Comparison of ENCODE assay signal across 9 cellular contexts in the genomic region with DNA sequence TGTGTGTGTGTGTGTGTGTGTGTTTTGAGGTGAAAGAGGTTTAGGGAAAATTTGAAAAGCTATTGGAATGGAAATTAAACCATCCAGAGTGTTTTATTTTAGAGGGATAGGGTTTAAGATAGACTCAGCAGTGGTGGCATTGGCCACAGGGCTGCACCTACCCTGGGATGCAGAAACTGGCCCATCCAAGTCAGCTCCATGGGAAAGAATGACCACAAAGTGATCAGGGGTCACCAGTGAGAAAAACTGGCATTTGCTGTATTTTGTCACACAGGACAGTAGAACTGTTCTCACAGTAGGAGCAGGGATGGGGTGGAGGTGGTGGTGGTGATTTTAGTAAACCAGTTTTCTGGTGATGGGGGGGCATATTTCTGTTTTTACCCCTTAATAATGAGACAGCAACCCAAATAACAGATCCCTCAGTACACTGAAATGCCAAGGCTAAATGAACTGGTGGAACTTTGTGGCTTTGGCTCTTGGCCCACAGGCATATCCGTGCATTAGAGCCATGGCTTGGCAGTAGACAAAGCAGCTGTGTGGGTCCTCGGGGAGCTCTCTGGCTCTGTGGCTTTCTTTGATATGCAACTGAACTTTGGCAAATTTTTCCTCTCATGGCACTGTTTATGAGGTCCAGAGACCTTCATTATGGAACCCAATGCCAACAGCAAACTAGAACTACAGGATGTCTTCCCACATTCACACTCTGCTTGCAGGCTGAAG.
DNase-seq lines count a peak whose midpoint lies in the region; ATAC-seq, FAIRE-seq and TF ChIP-seq lines count a peak whose summit lies in the region.
"Had no signal": no experiment of that assay in that cellular context is flagged by ENCODE, and none has a peak within 500 bp of the region (broad histone marks: within the 10 kb centered on the region; RNA-seq: fewer than 3 reads in every experiment).

No MANE protein-coding gene starts in this region.

- H3K36me3 ChIP-seq in SJCRH30 (no peaks in the 10 kb centered on the region), kidney (ENCODE audit: control insufficient read depth in 1 of 2, insufficient read depth in 2 of 2, low read length in 2 of 2) (no peaks in the 10 kb centered on the region)

- in situ Hi-C loops in GM13977 (cut with MboI; ENCODE audit: low pct_unique_long_range_greater_than_20kb, low sequenced_read_pairs, unreplicated experiment): no loop called here

- H3K27me3 ChIP-seq in SJCRH30: no peaks in the 10 kb centered on the region

- H3K4me3 ChIP-seq in SJCRH30: no peak overlapping the region
- H3K4me3 ChIP-seq in fibroblast of pulmonary artery (replicated peaks; ENCODE audit: low read depth, low read length): no peak overlapping the region
- no peak overlapping the region for H3K4me3 ChIP-seq in kidney (ENCODE audit: low read length in 2 of 2)

- H3K9ac ChIP-seq in kidney (ENCODE audit: low read length in 2 of 2): no peak overlapping the region

- intact Hi-C loops in kidney (cut with DNase I): no loop called here

- no peak for FAIRE-seq in kidney (lab: Jason Lieb, UNC)

- H3K9me3 ChIP-seq in SJCRH30 (replicated peaks): no peaks in the 10 kb centered on the region
- H3K9me3 ChIP-seq in kidney (ENCODE audit: control insufficient read depth in 1 of 2, low read length in 2 of 2): no peaks in the 10 kb centered on the region

- H3K4me1 ChIP-seq in SJCRH30 (peaks cover 47% of the 10 kb centered on the region), kidney (ENCODE audit: control insufficient read depth in 1 of 2, insufficient read depth in 1 of 2, low read depth in 1 of 2, low read length in 2 of 2) (peaks cover 0 to 6% of the 10 kb centered on the region in 2 donors)

- ATAC-seq in HG03025 (IDR thresholded peaks at IDR 0.05; ENCODE audit: low FRiP score, unreplicated experiment): no peak
- no peak for ATAC-seq in GM19395 (IDR thresholded peaks at IDR 0.05; ENCODE audit: unreplicated experiment)

- peak overlapping the region; percentile 72 for H3K27ac ChIP-seq in SJCRH30
- H3K27ac ChIP-seq in kidney (ENCODE audit: low read depth in 2 of 2, low read length in 2 of 2): no peak overlapping the region

- DNase-seq in EL (peak; percentile 65), SJCRH30 (peak; percentile 93 to 96), fibroblast of pulmonary artery (ENCODE audit: low read depth) (peak; percentile 60), renal cortical epithelial cell (ENCODE audit: low read depth) (peak; percentile 86), kidney (no peak), GM13977 (ENCODE audit: low spot score) (no peak)
- DNase-seq: NCI-H446 had no signal

- TF ChIP-seq CTCF in fibroblast of pulmonary artery (IDR thresholded peaks at IDR 0.05; ENCODE audit: low read length, missing control alignments) (no peak), kidney (IDR thresholded peaks at IDR 0.05; ENCODE audit: borderline replicate concordance, extremely low read depth, insufficient read depth) (no peak), GM13977 (IDR thresholded peaks at IDR 0.05; ENCODE audit: extremely low read depth, insufficient read depth, missing control alignments) (no peak)

Comparison
In these comparisons a context has a peak if more than half of its experiments do, and no peak if none do; other contexts are left out.
1. DNase-seq: peak in EL (single experiment), SJCRH30 (2 of 2), fibroblast of pulmonary artery (single experiment) and renal cortical epithelial cell (single experiment); none in kidney (single experiment) and GM13977 (single experiment).